Comparison of ENCODE assay signal across 13 cellular contexts in genomic region chr1:180920702-180921101, GRCh38. TPM values are rescaled to one million over a fixed set of nuclear protein-coding genes. Genes with fewer than 3 reads are reported as not detected.
DNase-seq lines count a peak whose midpoint lies in the region; ATAC-seq, FAIRE-seq and TF ChIP-seq lines count a peak whose summit lies in the region.
"Had no signal": no experiment of that assay in that cellular context is flagged by ENCODE, and none has a peak within 500 bp of the region (broad histone marks: within the 10 kb centered on the region; RNA-seq: fewer than 3 reads in every experiment).

No MANE protein-coding gene starts in this region.

- 44% methylated on average over 6 of the region's 8 CpGs for WGBS in A549 (ENCODE audit: missing lambda C conversion rate)

- no peak overlapping the region for H3K27ac ChIP-seq in A549

- TF ChIP-seq POLR2A in A549 (IDR thresholded peaks at IDR 0.05; ENCODE audit: low read length) (no peak), NB4 (IDR thresholded peaks at IDR 0.05; ENCODE audit: extremely low read depth, insufficient read length) (no peak), erythroblast (IDR thresholded peaks at IDR 0.05; ENCODE audit: low read length) (no peak)

- no peak overlapping the region for H3K4me3 ChIP-seq in A549
- no peak overlapping the region for H3K4me3 ChIP-seq in NB4 (ENCODE audit: low read depth, low read length)

- CTCF ChIA-PET in A549 (lab: Yijun Ruan, JAX): interaction anchor here (0.7 kb wide), 1 partner anchor 24 kb away, joined by 3 read pairs; no protein-coding TSS in a partner anchor

- H3K4me2 ChIP-seq in A549: no peak overlapping the region

- peak in 1 of 2 experiments; percentile 40; a peak in 2 of 6 replicates for ATAC-seq in A549

- peak; percentile 17 to 21; a peak in 2 of 5 replicates for TF ChIP-seq RAD21 in A549 (conservative IDR thresholded peaks at IDR 0.05 in 1 of 2, IDR thresholded peaks at IDR 0.05 in 1 of 2)

- peak in 1 of 2 experiments; percentile 26 for DNase-seq in A549 (ENCODE audit: low read depth in 1 of 2, low spot score in 1 of 2)
- DNase-seq in GM10266 (ENCODE audit: extremely low spot score): no peak
- DNase-seq in NB4 (ENCODE audit: low read depth): no peak
- DNase-seq in erythroblast (lab: John Stamatoyannopoulos, UW): peak; percentile 12 to 17
- no peak for DNase-seq in RKO (ENCODE audit: low spot score)
- no peak for DNase-seq in KBM-7
- no peak for DNase-seq in stimulated activated naive CD4-positive, alpha-beta T cell treated with Interleukin-2 at 50 U/mL for 16 hours (lab: John Stamatoyannopoulos, UW)
- no peak for DNase-seq in AML-193 (lab: John Stamatoyannopoulos, UW)
- DNase-seq: activated CD4-positive, alpha-beta T cell treated with anti-CD3 and anti-CD28 coated beads for 48 hours; CD4-positive, CD25-positive, alpha-beta regulatory T cell; islet precursor cell; NCI-H1092 treated with DMSO at 0.1 percent for 48 hours; NCI-H526 treated with DMSO at 0.1 percent for 48 hours had no signal

- no peak for FAIRE-seq in A549 (lab: Jason Lieb, UNC)

- no peak for TF ChIP-seq EP300 in A549 (IDR thresholded peaks at IDR 0.05)

- POLR2A ChIA-PET in A549 (lab: Yijun Ruan, JAX): no interaction called here

- in situ Hi-C loops in KBM-7 (cut with MboI; ENCODE audit: low pct_unique_long_range_greater_than_20kb, low sequenced_read_pairs): no loop called here

- peak; percentile 25; the same call in 1 of the 3 replicates for TF ChIP-seq CTCF in A549 (IDR thresholded peaks at IDR 0.05)
- TF ChIP-seq CTCF in GM10266 (IDR thresholded peaks at IDR 0.05; ENCODE audit: control insufficient read depth, insufficient read depth, low read depth, missing control alignments): peak; percentile 58
- TF ChIP-seq CTCF in NB4 (IDR thresholded peaks at IDR 0.05; ENCODE audit: low read depth, low read length): peak; percentile 30

- H3K4me1 ChIP-seq in A549: no peaks in the 10 kb centered on the region

- no peaks in the 10 kb centered on the region for H3K9me3 ChIP-seq in A549

TF ChIP-seq in A549, 52 proteins besides CTCF, POLR2A, EP300 and RAD21:
- TF ChIP-seq KDM5A (IDR thresholded peaks at IDR 0.05) (no peak), NR3C1 (IDR thresholded peaks at IDR 0.05) (no peak), NFE2L2 (conservative IDR thresholded peaks at IDR 0.05; ENCODE audit: low read length) (no peak), SMC3 (IDR thresholded peaks at IDR 0.05) (0 out of 3 replicates have a peak, but pooled peaks have one; percentile 6), REST (IDR thresholded peaks at IDR 0.05) (no peak), ATOH8 (CRISPR knock-in tag; IDR thresholded peaks at IDR 0.05; ENCODE audit: low read depth) (no peak)
TF ChIP-seq in A549: peak in this region for 1.

RNA-seq across cellular contexts. Expression of gene KIAA1614, which starts 8.0 kb away (rescaled TPM):
- polyA plus RNA-seq in A549 (2011; rRNA removed): 0.25 and 0.30 TPM in 2 replicates
- polyA plus RNA-seq in A549 (2012; cell fraction: cytosol; rRNA removed): 0.35 and 0.44 TPM in 2 replicates
- 1.1 and 1.5 TPM in 2 replicates for polyA plus RNA-seq in A549 (2012; cell fraction: nucleus; rRNA removed)
- polyA plus RNA-seq in A549 (2017; fragmentation: RNase III; extraction: RNeasy Plus Mini Kit Qiagen cat#74134 plus additional on column Dnase treatment): 0.53 to 0.84 TPM (median 0.64 TPM) in 3 replicates
- polyA minus RNA-seq in A549 (2011; rRNA and poly(A)+ RNA removed): 0.45 and 0.58 TPM in 2 replicates

Comparison
In these comparisons a context has a peak if more than half of its experiments do, and no peak if none do; other contexts are left out.
1. DNase-seq: peak in erythroblast (2 of 2); none in GM10266 (single experiment), NB4 (single experiment), RKO (single experiment), KBM-7 (single experiment), stimulated activated naive CD4-positive, alpha-beta T cell treated with Interleukin-2 at 50 U/mL for 16 hours (single experiment) and AML-193 (0 of 2).
2. Peak in every context shown above with its lines, with median percentiles within 50 percentile points of each other: CTCF ChIP-seq.